ENCODE assay signal across 27 cellular contexts in the genomic region with DNA sequence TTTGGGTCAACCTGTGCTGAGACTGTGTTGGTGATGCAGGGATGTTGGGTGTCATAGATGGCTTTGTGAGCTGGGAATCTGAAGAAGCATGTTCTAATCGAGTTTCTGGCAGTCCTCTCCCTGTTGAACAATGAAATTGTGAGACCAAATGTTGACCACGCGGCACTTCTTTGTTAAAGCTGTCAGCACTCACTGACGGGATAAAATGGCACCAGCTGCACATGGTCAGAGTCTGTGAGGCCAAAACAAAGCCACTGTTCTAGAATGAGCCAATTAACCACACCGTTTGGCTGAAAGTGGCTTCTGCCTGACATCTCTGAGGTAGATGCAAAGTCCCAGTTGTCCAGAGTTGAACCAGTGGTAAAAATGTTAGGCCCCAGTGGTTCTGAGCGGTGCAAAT.
"Had no signal": no experiment of that assay in that cellular context is flagged by ENCODE, and none has a peak within 500 bp of the region (broad histone marks: within the 10 kb centered on the region; RNA-seq: fewer than 3 reads in every experiment).

No MANE protein-coding gene starts in this region.

- H3K36me3 Mint-ChIP-seq: activated naive CD4-positive, alpha-beta T cell treated with anti-CD3 and anti-CD28 coated beads, Interleukin-2, amount 10 ng/mL, durations not matched to agents 7 days and 5 days; activated naive CD8-positive, alpha-beta T cell treated with anti-CD3 and anti-CD28 coated beads, Interleukin-2, amount 10 ng/mL, durations not matched to agents 7 days and 5 days; type B pancreatic cell; WTC11 had no signal

- DNase-seq: activated CD4-positive, alpha-beta memory T cell treated with anti-CD3 and anti-CD28 coated beads, Interleukin-2, amount 10 ng/mL, durations not matched to agents 7 days and 5 days; activated CD4-positive, alpha-beta T cell treated with anti-CD3 and anti-CD28 coated beads for 1 hour; activated CD4-positive, alpha-beta T cell treated with anti-CD3 and anti-CD28 coated beads, Interleukin-2, amount 10 ng/mL, durations not matched to agents 7 days and 5 days; activated CD8-positive, alpha-beta memory T cell treated with anti-CD3 and anti-CD28 coated beads, Interleukin-2, amount 50 U/mL, for 48 hours; activated gamma-delta T cell; activated naive CD4-positive, alpha-beta T cell treated with anti-CD3 and anti-CD28 coated beads, Interleukin-2, amount 10 ng/mL, durations not matched to agents 7 days and 5 days; activated naive CD8-positive, alpha-beta T cell treated with anti-CD3 and anti-CD28 coated beads, Interleukin-2, amount 10 ng/mL, durations not matched to agents 7 days and 5 days; activated T-cell treated with anti-CD3 and anti-CD28 coated beads, Interleukin-2, amount 50 U/mL, for 24 hours; dermis blood vessel endothelial cell; effector CD4-positive, alpha-beta T cell; esophagus squamous epithelium; foreskin melanocyte; left cardiac atrium; mammary epithelial cell; occipital lobe; right cardiac atrium; stimulated activated CD4-positive, alpha-beta T cell treated with anti-CD3 and anti-CD28 coated beads, Interleukin-4, amount 100 ng/mL, for 1 hour; stimulated activated naive CD8-positive, alpha-beta T cell treated with anti-CD3 and anti-CD28 coated beads, Interleukin-15, amount 100 ng/mL, for 72 hours; T-helper 2 cell; uterus had no signal

- H3K4me3 Mint-ChIP-seq: activated CD4-positive, alpha-beta memory T cell treated with anti-CD3 and anti-CD28 coated beads, Interleukin-2, amount 10 ng/mL, durations not matched to agents 7 days and 5 days; activated CD4-positive, alpha-beta T cell treated with anti-CD3 and anti-CD28 coated beads, Interleukin-2, amount 10 ng/mL, durations not matched to agents 7 days and 5 days; activated naive CD4-positive, alpha-beta T cell treated with anti-CD3 and anti-CD28 coated beads, Interleukin-2, amount 10 ng/mL, durations not matched to agents 7 days and 5 days; activated naive CD8-positive, alpha-beta T cell treated with anti-CD3 and anti-CD28 coated beads, Interleukin-2, amount 10 ng/mL, durations not matched to agents 7 days and 5 days; activated T-cell treated with anti-CD3 and anti-CD28 coated beads, Interleukin-2, amount 50 U/mL, for 24 hours; nephron; stimulated activated naive CD8-positive, alpha-beta T cell treated with anti-CD3 and anti-CD28 coated beads, Interleukin-15, amount 100 ng/mL, for 72 hours; type B pancreatic cell; WTC11 had no signal

- H3K36me3 ChIP-seq: ascending aorta, esophagus squamous epithelium, uterus had no signal

- H3K27me3 ChIP-seq: ascending aorta, esophagus squamous epithelium, hepatocyte, uterus had no signal

- H3K4me3 ChIP-seq: ascending aorta, esophagus squamous epithelium, hepatocyte, uterus had no signal

- H3K79me2 ChIP-seq: hepatocyte, parathyroid adenoma had no signal

- H3K27ac Mint-ChIP-seq: activated CD4-positive, alpha-beta memory T cell treated with anti-CD3 and anti-CD28 coated beads, Interleukin-2, amount 10 ng/mL, durations not matched to agents 7 days and 5 days; activated CD4-positive, alpha-beta T cell treated with anti-CD3 and anti-CD28 coated beads, Interleukin-2, amount 10 ng/mL, durations not matched to agents 7 days and 5 days; activated naive CD4-positive, alpha-beta T cell treated with anti-CD3 and anti-CD28 coated beads, Interleukin-2, amount 10 ng/mL, durations not matched to agents 7 days and 5 days; activated naive CD8-positive, alpha-beta T cell treated with anti-CD3 and anti-CD28 coated beads, Interleukin-2, amount 10 ng/mL, durations not matched to agents 7 days and 5 days; activated T-cell treated with anti-CD3 and anti-CD28 coated beads, Interleukin-2, amount 50 U/mL, for 24 hours; type B pancreatic cell; WTC11 had no signal

- H3K4me1 ChIP-seq: ascending aorta, esophagus squamous epithelium, parathyroid adenoma, uterus had no signal

- H3K4me2 ChIP-seq: hepatocyte had no signal

- H3K9me3 ChIP-seq: ascending aorta, esophagus squamous epithelium, uterus had no signal

- H3K4me1 Mint-ChIP-seq: activated CD4-positive, alpha-beta memory T cell treated with anti-CD3 and anti-CD28 coated beads, Interleukin-2, amount 10 ng/mL, durations not matched to agents 7 days and 5 days; activated CD4-positive, alpha-beta T cell treated with anti-CD3 and anti-CD28 coated beads, Interleukin-2, amount 10 ng/mL, durations not matched to agents 7 days and 5 days; activated naive CD4-positive, alpha-beta T cell treated with anti-CD3 and anti-CD28 coated beads, Interleukin-2, amount 10 ng/mL, durations not matched to agents 7 days and 5 days; activated naive CD8-positive, alpha-beta T cell treated with anti-CD3 and anti-CD28 coated beads, Interleukin-2, amount 10 ng/mL, durations not matched to agents 7 days and 5 days; stimulated activated naive CD8-positive, alpha-beta T cell treated with anti-CD3 and anti-CD28 coated beads, Interleukin-15, amount 100 ng/mL, for 72 hours had no signal

- H3K9me3 Mint-ChIP-seq: activated CD4-positive, alpha-beta T cell treated with anti-CD3 and anti-CD28 coated beads, Interleukin-2, amount 10 ng/mL, durations not matched to agents 7 days and 5 days; nephron had no signal

- H2AFZ ChIP-seq: hepatocyte, parathyroid adenoma had no signal

- H3K27me3 Mint-ChIP-seq: activated CD4-positive, alpha-beta memory T cell treated with anti-CD3 and anti-CD28 coated beads, Interleukin-2, amount 10 ng/mL, durations not matched to agents 7 days and 5 days; activated CD4-positive, alpha-beta T cell treated with anti-CD3 and anti-CD28 coated beads, Interleukin-2, amount 10 ng/mL, durations not matched to agents 7 days and 5 days; activated naive CD4-positive, alpha-beta T cell treated with anti-CD3 and anti-CD28 coated beads, Interleukin-2, amount 10 ng/mL, durations not matched to agents 7 days and 5 days; activated naive CD8-positive, alpha-beta T cell treated with anti-CD3 and anti-CD28 coated beads, Interleukin-2, amount 10 ng/mL, durations not matched to agents 7 days and 5 days; activated T-cell treated with anti-CD3 and anti-CD28 coated beads, Interleukin-2, amount 50 U/mL, for 24 hours; stimulated activated naive CD8-positive, alpha-beta T cell treated with anti-CD3 and anti-CD28 coated beads, Interleukin-15, amount 100 ng/mL, for 72 hours; type B pancreatic cell had no signal

- H3K9ac ChIP-seq: parathyroid adenoma had no signal

- H3K27ac ChIP-seq: ascending aorta, epithelial cell of prostate, esophagus squamous epithelium, hepatocyte, parathyroid adenoma, uterus had no signal
